Comparison of ENCODE assay signal across 8 cellular contexts in genomic region chr11:93662177-93662575, GRCh38. TPM values are rescaled to one million over a fixed set of nuclear protein-coding genes. Genes with fewer than 3 reads are reported as not detected.
A peak's percentile ranks its signal among the peaks of the same experiment; 100 is the strongest.
DNase-seq lines count a peak whose midpoint lies in the region; ATAC-seq and TF ChIP-seq lines count a peak whose summit lies in the region.

No MANE protein-coding gene starts in this region.

- peaks cover 7% of the 10 kb centered on the region; the same call in 1 of the 2 replicates for H3K4me1 ChIP-seq in HUES6 (ENCODE audit: control insufficient read depth, insufficient read depth, low read length)
- peaks cover 6% of the 10 kb centered on the region for H3K4me1 ChIP-seq in body of pancreas
- peaks cover 8 to 10% of the 10 kb centered on the region in 2 donors for H3K4me1 ChIP-seq in mucosa of rectum (ENCODE audit: control insufficient read depth in 2 of 2, insufficient read depth in 2 of 2, low read length in 2 of 2)

- 8 to 10% methylated on average over 4 of the region's 4 CpGs for WGBS in body of pancreas, 2 donors

- in situ Hi-C loops in ACHN (cut with HindIII; ENCODE audit: low pct_ligation_motif_present, low pct_unique_long_range_greater_than_20kb, low sequenced_read_pairs) = no loop called here

- H3K27me3 ChIP-seq in HUES6 (ENCODE audit: control insufficient read depth, insufficient read depth, low read length) = peaks cover 28% of the 10 kb centered on the region
- no peaks in the 10 kb centered on the region for H3K27me3 ChIP-seq in body of pancreas
- no peaks in the 10 kb centered on the region for H3K27me3 ChIP-seq in mucosa of rectum (ENCODE audit: control insufficient read depth in 2 of 2, insufficient read depth in 2 of 2, low read length in 2 of 2)

- H3K9ac ChIP-seq in HUES6 (ENCODE audit: low read length) = peak overlapping the region; percentile 94
- H3K9ac ChIP-seq in mucosa of rectum (ENCODE audit: low read depth in 1 of 2, low read length in 2 of 2) = peak overlapping the region; percentile 60 to 85

- no peaks in the 10 kb centered on the region for H3K9me3 ChIP-seq in HUES6 (ENCODE audit: control insufficient read depth, insufficient read depth, low read depth, low read length)
- no peaks in the 10 kb centered on the region for H3K9me3 ChIP-seq in body of pancreas
- H3K9me3 ChIP-seq in mucosa of rectum (ENCODE audit: control insufficient read depth in 2 of 2, low read length in 2 of 2) = no peaks in the 10 kb centered on the region

- peak overlapping the region; percentile 94 for H3K4me3 ChIP-seq in HUES6 (ENCODE audit: low read depth, low read length)
- H3K4me3 ChIP-seq in body of pancreas = peak overlapping the region; percentile 76 to 93
- peak overlapping the region; percentile 79 to 88 for H3K4me3 ChIP-seq in mucosa of rectum (ENCODE audit: low read length in 2 of 2)

- H3K36me3 ChIP-seq in HUES6 (ENCODE audit: control insufficient read depth, insufficient read depth, low read length) (peaks cover 12% of the 10 kb centered on the region), body of pancreas (replicated peaks in 1 of 2; ENCODE audit: insufficient read depth in 1 of 2, low read depth in 2 of 2) (no peaks in the 10 kb centered on the region), mucosa of rectum (ENCODE audit: control insufficient read depth in 2 of 2, insufficient read depth in 2 of 2, low read length in 2 of 2) (peaks cover 0 to 6% of the 10 kb centered on the region in 2 donors)

- H3K27ac ChIP-seq in HUES6 (ENCODE audit: low read depth, low read length) (peak overlapping the region; percentile 62; the same call in 1 of the 2 replicates), body of pancreas (peak overlapping the region; percentile 46 to 90 (median 80)), mucosa of rectum (ENCODE audit: low read depth in 2 of 2, low read length in 2 of 2) (peak overlapping the region; percentile 80 to 93)

- DNase-seq in ACHN = peak; percentile 5
- no peak for DNase-seq in body of pancreas
- no peak for DNase-seq in NCI-H446 (lab: John Stamatoyannopoulos, UW)
- no peak for DNase-seq in T-helper 9 cell
- no peak for DNase-seq in NCI-H1417 (lab: John Stamatoyannopoulos, UW)

- ATAC-seq in GM18909 (IDR thresholded peaks at IDR 0.05; ENCODE audit: poor library complexity, unreplicated experiment) (peak; percentile 14), body of pancreas (no peak)

- intact Hi-C loops in body of pancreas (cut with DNase I) = no loop called here

- no peak for TF ChIP-seq CTCF in body of pancreas (IDR thresholded peaks at IDR 0.05)

- TF ChIP-seq POLR2A in body of pancreas (IDR thresholded peaks at IDR 0.05) = no peak

RNA-seq across cellular contexts. Expression of gene CEP295, which starts 0.7 kb away (rescaled TPM):
- 10 to 100 TPM in 1 of 2 donors, 1 to 10 TPM in 1; 8.3 to 11.2 TPM for total RNA-seq in body of pancreas
